Comparison of ENCODE assay signal across 1 cellular context in the genomic region with DNA sequence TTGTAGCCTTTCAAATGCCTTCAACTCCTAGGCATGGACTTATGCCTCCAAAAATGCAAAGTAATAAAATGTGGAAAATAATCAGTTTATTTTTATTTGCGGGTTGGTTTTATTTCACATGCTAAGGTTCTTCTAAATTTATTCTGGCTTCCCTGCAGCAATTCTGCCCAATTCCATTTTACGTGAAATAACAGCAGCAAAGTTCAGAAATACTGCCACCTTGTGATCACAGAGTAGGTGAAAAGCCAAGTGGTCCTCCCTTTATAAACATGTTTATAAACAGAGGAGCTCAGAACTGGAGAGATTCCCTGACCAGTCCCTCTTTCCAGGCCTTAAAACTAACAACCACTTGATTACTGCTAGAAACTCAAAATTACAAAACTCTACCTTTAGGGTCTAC.
TF ChIP-seq lines count a peak whose summit lies in the region.

No MANE protein-coding gene starts in this region.

TF ChIP-seq in GM12878, 131 proteins besides CTCF, POLR2A, EP300 and RAD21:
- TF ChIP-seq SMAD1 (IDR thresholded peaks at IDR 0.05; ENCODE audit: low read depth, partially characterized antibody) (no peak), SMC3 (IDR thresholded peaks at IDR 0.05; ENCODE audit: borderline replicate concordance, low read length) (peak; percentile 75), JUNB (IDR thresholded peaks at IDR 0.05) (no peak), SMAD5 (IDR thresholded peaks at IDR 0.05; ENCODE audit: low read depth) (no peak), RCOR1 (conservative IDR thresholded peaks at IDR 0.05; ENCODE audit: low read depth, low read length) (no peak), SREBF2 (IDR thresholded peaks at IDR 0.05; ENCODE audit: low read length) (no peak)
- TF ChIP-seq, protein P1, sequence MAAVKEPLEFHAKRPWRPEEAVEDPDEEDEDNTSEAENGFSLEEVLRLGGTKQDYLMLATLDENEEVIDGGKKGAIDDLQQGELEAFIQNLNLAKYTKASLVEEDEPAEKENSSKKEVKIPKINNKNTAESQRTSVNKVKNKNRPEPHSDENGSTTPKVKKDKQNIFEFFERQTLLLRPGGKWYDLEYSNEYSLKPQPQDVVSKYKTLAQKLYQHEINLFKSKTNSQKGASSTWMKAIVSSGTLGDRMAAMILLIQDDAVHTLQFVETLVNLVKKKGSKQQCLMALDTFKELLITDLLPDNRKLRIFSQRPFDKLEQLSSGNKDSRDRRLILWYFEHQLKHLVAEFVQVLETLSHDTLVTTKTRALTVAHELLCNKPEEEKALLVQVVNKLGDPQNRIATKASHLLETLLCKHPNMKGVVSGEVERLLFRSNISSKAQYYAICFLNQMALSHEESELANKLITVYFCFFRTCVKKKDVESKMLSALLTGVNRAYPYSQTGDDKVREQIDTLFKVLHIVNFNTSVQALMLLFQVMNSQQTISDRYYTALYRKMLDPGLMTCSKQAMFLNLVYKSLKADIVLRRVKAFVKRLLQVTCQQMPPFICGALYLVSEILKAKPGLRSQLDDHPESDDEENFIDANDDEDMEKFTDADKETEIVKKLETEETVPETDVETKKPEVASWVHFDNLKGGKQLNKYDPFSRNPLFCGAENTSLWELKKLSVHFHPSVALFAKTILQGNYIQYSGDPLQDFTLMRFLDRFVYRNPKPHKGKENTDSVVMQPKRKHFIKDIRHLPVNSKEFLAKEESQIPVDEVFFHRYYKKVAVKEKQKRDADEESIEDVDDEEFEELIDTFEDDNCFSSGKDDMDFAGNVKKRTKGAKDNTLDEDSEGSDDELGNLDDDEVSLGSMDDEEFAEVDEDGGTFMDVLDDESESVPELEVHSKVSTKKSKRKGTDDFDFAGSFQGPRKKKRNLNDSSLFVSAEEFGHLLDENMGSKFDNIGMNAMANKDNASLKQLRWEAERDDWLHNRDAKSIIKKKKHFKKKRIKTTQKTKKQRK (IDR thresholded peaks at IDR 0.05; ENCODE audit: low read depth, low read length) = no peak
- TF ChIP-seq, protein P2, sequence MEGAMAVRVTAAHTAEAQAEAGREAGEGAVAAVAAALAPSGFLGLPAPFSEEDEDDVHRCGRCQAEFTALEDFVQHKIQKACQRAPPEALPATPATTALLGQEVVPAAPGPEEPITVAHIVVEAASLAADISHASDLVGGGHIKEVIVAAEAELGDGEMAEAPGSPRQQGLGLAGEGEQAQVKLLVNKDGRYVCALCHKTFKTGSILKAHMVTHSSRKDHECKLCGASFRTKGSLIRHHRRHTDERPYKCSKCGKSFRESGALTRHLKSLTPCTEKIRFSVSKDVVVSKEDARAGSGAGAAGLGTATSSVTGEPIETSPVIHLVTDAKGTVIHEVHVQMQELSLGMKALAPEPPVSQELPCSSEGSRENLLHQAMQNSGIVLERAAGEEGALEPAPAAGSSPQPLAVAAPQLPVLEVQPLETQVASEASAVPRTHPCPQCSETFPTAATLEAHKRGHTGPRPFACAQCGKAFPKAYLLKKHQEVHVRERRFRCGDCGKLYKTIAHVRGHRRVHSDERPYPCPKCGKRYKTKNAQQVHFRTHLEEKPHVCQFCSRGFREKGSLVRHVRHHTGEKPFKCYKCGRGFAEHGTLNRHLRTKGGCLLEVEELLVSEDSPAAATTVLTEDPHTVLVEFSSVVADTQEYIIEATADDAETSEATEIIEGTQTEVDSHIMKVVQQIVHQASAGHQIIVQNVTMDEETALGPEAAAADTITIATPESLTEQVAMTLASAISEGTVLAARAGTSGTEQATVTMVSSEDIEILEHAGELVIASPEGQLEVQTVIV (IDR thresholded peaks at IDR 0.05; ENCODE audit: borderline replicate concordance, partially characterized antibody) = no peak
